ENCODE assay signal across 8 cellular contexts in genomic region chr3:122458992-122459391, GRCh38. TPM values are rescaled to one million over a fixed set of nuclear protein-coding genes. Genes with fewer than 3 reads are reported as not detected.
DNase-seq lines count a peak whose midpoint lies in the region; ATAC-seq and TF ChIP-seq lines count a peak whose summit lies in the region.

No MANE protein-coding gene starts in this region.

- intact Hi-C loops in sciatic nerve (cut with DNase I) = no loop called here

- TF ChIP-seq POLR2A in erythroblast (IDR thresholded peaks at IDR 0.05; ENCODE audit: low read length) = no peak

- DNase-seq in NCI-H1092 treated with DMSO at 0.1 percent for 48 hours (lab: John Stamatoyannopoulos, UW) (peak; percentile 6), NCI-H1092 (lab: John Stamatoyannopoulos, UW) (no peak), NCI-H2227 (lab: John Stamatoyannopoulos, UW; ENCODE audit: unreplicated experiment) (peak; percentile 8), erythroblast (lab: John Stamatoyannopoulos, UW) (peak; percentile 49 to 68), sciatic nerve (ENCODE audit: low spot score) (no peak)

- ATAC-seq in sciatic nerve (peak; percentile 39), GM18519 (IDR thresholded peaks at IDR 0.05; ENCODE audit: low FRiP score, unreplicated experiment) (no peak), GM18858 (IDR thresholded peaks at IDR 0.05; ENCODE audit: unreplicated experiment) (no peak), GM21529 (IDR thresholded peaks at IDR 0.05; ENCODE audit: unreplicated experiment) (no peak)

RNA-seq across cellular contexts. Expression of gene WDR5B, which starts 43.1 kb away (rescaled TPM):
- 5.3 TPM for total RNA-seq in sciatic nerve

RNA-seq across cellular contexts. Expression of gene KPNA1, which starts 55.7 kb away (rescaled TPM):
- total RNA-seq in sciatic nerve = 68.7 TPM

Comparison
In these comparisons a context has a peak if more than half of its experiments do, and no peak if none do; other contexts are left out.
1. DNase-seq: peak in NCI-H1092 treated with DMSO at 0.1 percent for 48 hours (single experiment), NCI-H2227 (single experiment) and erythroblast (2 of 2); none in NCI-H1092 (single experiment) and sciatic nerve (single experiment).